ENCODE assay signal across 11 cellular contexts in the genomic region with DNA sequence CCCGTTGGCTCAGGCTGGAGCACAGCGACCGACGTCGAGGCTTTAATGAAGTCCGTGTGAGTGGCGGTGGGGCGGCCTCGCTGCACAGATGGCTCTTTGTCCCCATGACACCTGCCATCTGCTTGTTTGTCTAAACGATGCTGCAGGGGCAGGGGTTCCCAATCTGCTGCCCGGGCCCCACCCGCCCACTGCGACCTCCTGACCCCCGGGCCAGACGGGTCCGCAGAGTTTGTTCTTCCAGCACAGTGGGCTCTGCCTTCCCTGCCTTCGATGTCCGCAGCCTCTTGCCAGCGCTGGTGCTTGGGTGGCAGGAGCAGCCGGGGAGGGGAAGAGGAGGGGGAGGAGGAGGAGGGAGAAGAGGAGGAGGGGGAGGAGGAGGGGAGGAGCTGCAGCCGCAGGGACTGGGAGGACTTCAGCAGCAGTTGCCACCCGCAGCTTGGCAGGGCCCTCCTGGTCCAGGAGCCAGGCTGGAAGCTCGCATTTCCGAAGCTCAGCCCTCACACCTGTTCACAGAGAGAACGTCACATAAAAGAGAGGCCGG.
DNase-seq lines count a peak whose midpoint lies in the region; ATAC-seq, FAIRE-seq and TF ChIP-seq lines count a peak whose summit lies in the region.
"Had no signal": no experiment of that assay in that cellular context is flagged by ENCODE, and none has a peak within 500 bp of the region (broad histone marks: within the 10 kb centered on the region; RNA-seq: fewer than 3 reads in every experiment).

No MANE protein-coding gene starts in this region.

- no peaks in the 10 kb centered on the region for H3K4me1 ChIP-seq in RWPE2 (ENCODE audit: insufficient read depth, poor library complexity, severe bottlenecking)
- H3K4me1 ChIP-seq in HepG2 (ENCODE audit: insufficient read depth, low read length), result no peaks in the 10 kb centered on the region
- H3K4me1 ChIP-seq in colonic mucosa, result no peaks in the 10 kb centered on the region
- H3K4me1 ChIP-seq: upper lobe of right lung had no signal

- TF ChIP-seq RAD21 in HepG2 (CRISPR knock-in tag; IDR thresholded peaks at IDR 0.05), result no peak

- no peak for TF ChIP-seq CTCF in RWPE2 (IDR thresholded peaks at IDR 0.05; ENCODE audit: poor library complexity, severe bottlenecking)
- TF ChIP-seq CTCF in HepG2 (CRISPR knock-in tag; IDR thresholded peaks at IDR 0.05), result no peak
- TF ChIP-seq CTCF in colonic mucosa (IDR thresholded peaks at IDR 0.05), result no peak

- CTCF ChIA-PET in HepG2 (lab: Yijun Ruan, JAX; ENCODE audit: low intra/inter-chr PET ratio, low total read pairs), result no interaction called here

- DNase-seq in Right ventricle myocardium superior (peak; percentile 29), left ventricle myocardium superior (no peak), RWPE2 (ENCODE audit: low spot score) (peak; percentile 40), HepG2 (ENCODE audit: low spot score) (no peak), ureter (ENCODE audit: low spot score) (peak; percentile 37), DMS79 (lab: John Stamatoyannopoulos, UW) (no peak), putamen (ENCODE audit: low spot score) (no peak), colonic mucosa (no peak)
- DNase-seq: NCI-H1048, upper lobe of right lung had no signal

- H3K4me3 ChIP-seq in RWPE2 (ENCODE audit: severe bottlenecking), result no peak overlapping the region
- no peak overlapping the region for H3K4me3 ChIP-seq in HepG2 (replicated peaks in 1 of 3; ENCODE audit: insufficient read depth in 1 of 3, low read depth in 2 of 3, low read length in 3 of 3)
- no peak overlapping the region for H3K4me3 ChIP-seq in colonic mucosa
- H3K4me3 ChIP-seq: upper lobe of right lung had no signal

- no TSS peak for BruUV-seq in HepG2 (replicated peaks; lab: Mats Ljungman, UMichigan)

- no peak overlapping the region for H3K4me2 ChIP-seq in HepG2 (ENCODE audit: low read depth, low read length)

- WGBS in HepG2 (ENCODE audit: low lambda C conversion rate), result 3% methylated on average over 18 of the region's 26 CpGs

- no peak overlapping the region for H2AFZ ChIP-seq in HepG2 (ENCODE audit: low read length)

- no peak for TF ChIP-seq POLR2A in HepG2 (IDR thresholded peaks at IDR 0.05; ENCODE audit: insufficient read depth in 1 of 2, low read depth in 2 of 2, low read length in 2 of 2)

- intact Hi-C loops in Right ventricle myocardium superior (cut with DNase I), result no loop called here
- intact Hi-C loops in left ventricle myocardium superior (cut with micrococcal nuclease), result no loop called here
- intact Hi-C loops in HepG2 (cut with micrococcal nuclease; ENCODE audit: unreplicated experiment), result no loop called here
- intact Hi-C loops in colonic mucosa (cut with DNase I), result no loop called here

- in situ Hi-C loops in HepG2 (cut with HindIII; ENCODE audit: extremely low pct_ligation_motif_present, low pct_unique_long_range_greater_than_20kb), result no loop called here

- FAIRE-seq in HepG2 (lab: Jason Lieb, UNC), result no peak

- no peaks in the 10 kb centered on the region; the same call in 1 of the 2 replicates for H4K20me1 ChIP-seq in HepG2 (ENCODE audit: insufficient read depth, low read length)

- H3K79me2 ChIP-seq in HepG2 (ENCODE audit: insufficient read depth, low read length), result no peaks in the 10 kb centered on the region

- no peaks in the 10 kb centered on the region for H3K36me3 ChIP-seq in RWPE2 (ENCODE audit: low read depth)
- no peaks in the 10 kb centered on the region for H3K36me3 ChIP-seq in HepG2 (replicated peaks in 1 of 2; ENCODE audit: control insufficient read depth in 1 of 2, insufficient read depth in 2 of 2, low read length in 2 of 2)
- H3K36me3 ChIP-seq in colonic mucosa, result no peaks in the 10 kb centered on the region
- H3K36me3 ChIP-seq: upper lobe of right lung had no signal

- H3K27ac ChIP-seq in RWPE2 (ENCODE audit: poor library complexity, severe bottlenecking) (no peak overlapping the region), HepG2 (ENCODE audit: extremely low read length, insufficient read depth, low read length) (no peak overlapping the region), colonic mucosa (no peak overlapping the region)
- H3K27ac ChIP-seq: HL-60, upper lobe of right lung had no signal

- POLR2A ChIA-PET in HepG2 (lab: Yijun Ruan, JAX), result no interaction called here

- TF ChIP-seq EP300 in HepG2 (IDR thresholded peaks at IDR 0.05; ENCODE audit: low read depth in 2 of 2, low read length in 2 of 2) (no peak), HepG2 (CRISPR knock-in tag; IDR thresholded peaks at IDR 0.05; ENCODE audit: borderline replicate concordance) (no peak)

- ATAC-seq in Right ventricle myocardium superior (ENCODE audit: poor library complexity) (no peak), left ventricle myocardium superior (no peak), RWPE2 (ENCODE audit: low read depth) (no peak), HepG2 (no peak; the same call in 2 of the 3 replicates)
- ATAC-seq: upper lobe of right lung had no signal

- H3K27me3 ChIP-seq in RWPE2 (ENCODE audit: insufficient read depth, poor library complexity, severe bottlenecking), result no peaks in the 10 kb centered on the region
- peaks cover 9 to 78% of the 10 kb centered on the region in 2 experiments for H3K27me3 ChIP-seq in HepG2 (ENCODE audit: control insufficient read depth in 1 of 2, insufficient read depth in 2 of 2, low read length in 2 of 2)
- H3K27me3 ChIP-seq in colonic mucosa, result no peaks in the 10 kb centered on the region

- H3K9ac ChIP-seq in HepG2 (ENCODE audit: insufficient read depth, low read depth, low read length) (no peak overlapping the region), colonic mucosa (ENCODE audit: low read depth in 2 of 2, low read length in 2 of 2) (no peak overlapping the region)

- H3K9me3 ChIP-seq in RWPE2 (ENCODE audit: severe bottlenecking) (no peaks in the 10 kb centered on the region), HepG2 (ENCODE audit: low read length) (no peaks in the 10 kb centered on the region), colonic mucosa (no peaks in the 10 kb centered on the region)
- H3K9me3 ChIP-seq: upper lobe of right lung had no signal

TF ChIP-seq in HepG2, 621 proteins besides CTCF, POLR2A, EP300 and RAD21:
- TF ChIP-seq HNRNPK (IDR thresholded peaks at IDR 0.05; ENCODE audit: low read depth, low read length, poor library complexity, severe bottlenecking) (peak; percentile 31), ZNF263 (CRISPR knock-in tag; IDR thresholded peaks at IDR 0.05) (peak; percentile 60; the same call in 1 of the 2 replicates), PCBP1 (IDR thresholded peaks at IDR 0.05; ENCODE audit: borderline replicate concordance, low read depth, low read length) (no peak), SALL1 (CRISPR knock-in tag; IDR thresholded peaks at IDR 0.05) (peak; percentile 16; the same call in 1 of the 2 replicates), ZSCAN30 (CRISPR knock-in tag; IDR thresholded peaks at IDR 0.05) (no peak), NR2F6 (IDR thresholded peaks at IDR 0.05) (peak; percentile 23; the same call in 1 of the 2 replicates), NR2F6 (CRISPR knock-in tag; IDR thresholded peaks at IDR 0.05) (no peak)
- TF ChIP-seq, protein P1, sequence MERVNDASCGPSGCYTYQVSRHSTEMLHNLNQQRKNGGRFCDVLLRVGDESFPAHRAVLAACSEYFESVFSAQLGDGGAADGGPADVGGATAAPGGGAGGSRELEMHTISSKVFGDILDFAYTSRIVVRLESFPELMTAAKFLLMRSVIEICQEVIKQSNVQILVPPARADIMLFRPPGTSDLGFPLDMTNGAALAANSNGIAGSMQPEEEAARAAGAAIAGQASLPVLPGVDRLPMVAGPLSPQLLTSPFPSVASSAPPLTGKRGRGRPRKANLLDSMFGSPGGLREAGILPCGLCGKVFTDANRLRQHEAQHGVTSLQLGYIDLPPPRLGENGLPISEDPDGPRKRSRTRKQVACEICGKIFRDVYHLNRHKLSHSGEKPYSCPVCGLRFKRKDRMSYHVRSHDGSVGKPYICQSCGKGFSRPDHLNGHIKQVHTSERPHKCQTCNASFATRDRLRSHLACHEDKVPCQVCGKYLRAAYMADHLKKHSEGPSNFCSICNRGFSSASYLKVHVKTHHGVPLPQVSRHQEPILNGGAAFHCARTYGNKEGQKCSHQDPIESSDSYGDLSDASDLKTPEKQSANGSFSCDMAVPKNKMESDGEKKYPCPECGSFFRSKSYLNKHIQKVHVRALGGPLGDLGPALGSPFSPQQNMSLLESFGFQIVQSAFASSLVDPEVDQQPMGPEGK (CRISPR knock-in tag; IDR thresholded peaks at IDR 0.05), result 0 out of 2 replicates have a peak, but pooled peaks have one; percentile 18

Comparison
In these comparisons a context has a peak if more than half of its experiments do, and no peak if none do; other contexts are left out.
1. DNase-seq: peak in Right ventricle myocardium superior (single experiment), RWPE2 (single experiment) and ureter (single experiment); none in left ventricle myocardium superior (single experiment), HepG2 (single experiment), DMS79 (single experiment), putamen (single experiment) and colonic mucosa (single experiment).